Comparison of ENCODE assay signal across 10 cellular contexts in the genomic region with DNA sequence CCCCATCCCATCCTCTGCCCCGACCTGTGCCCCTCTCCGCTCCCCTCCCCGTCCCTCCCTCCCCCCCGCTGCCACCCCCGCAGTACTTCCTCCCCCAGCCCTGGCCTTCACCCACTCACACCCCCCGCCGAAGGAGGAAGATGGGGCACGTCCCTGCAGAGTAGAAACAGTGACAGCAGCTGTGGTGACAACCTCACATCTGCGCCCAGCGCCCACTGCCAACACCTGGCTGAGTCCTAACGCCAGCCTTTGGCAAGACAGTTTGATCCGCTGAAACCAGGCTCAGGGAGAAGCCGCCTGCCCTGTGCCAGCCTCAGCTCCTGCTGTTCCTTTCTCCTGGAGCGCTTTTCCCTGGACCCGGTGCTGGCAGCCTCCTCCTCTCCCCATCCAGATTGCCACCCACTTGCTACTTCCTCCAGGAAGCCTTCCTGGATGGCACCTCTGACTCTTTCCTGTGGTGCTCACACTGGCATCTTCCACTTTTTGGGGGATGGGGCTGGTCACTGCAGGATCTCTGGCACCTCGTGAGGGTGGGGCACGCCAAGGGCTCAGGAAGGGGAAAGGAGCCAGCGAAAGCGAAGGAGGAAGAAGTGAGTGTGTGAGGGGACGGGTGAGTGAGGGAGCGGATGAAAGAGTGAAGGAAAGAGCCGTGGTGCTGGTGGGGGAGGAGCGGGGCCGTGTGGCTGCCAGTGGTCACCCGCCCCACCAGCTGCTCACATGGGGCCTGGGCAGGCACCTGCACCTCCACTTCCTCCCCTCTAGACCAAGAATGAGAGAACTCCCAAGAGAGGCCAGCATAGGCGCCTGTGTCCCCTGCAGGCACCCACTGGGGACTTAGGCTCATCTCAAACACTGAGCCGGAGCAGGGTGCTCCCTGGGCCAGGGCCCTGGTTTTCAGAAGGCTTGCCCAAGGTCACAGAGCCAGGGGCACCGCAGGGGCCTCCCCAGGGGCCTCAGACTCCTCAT. TPM values are rescaled to one million over a fixed set of nuclear protein-coding genes. Genes with fewer than 3 reads are reported as not detected.
DNase-seq lines count a peak whose midpoint lies in the region; ATAC-seq and TF ChIP-seq lines count a peak whose summit lies in the region.
"Had no signal": no experiment of that assay in that cellular context is flagged by ENCODE, and none has a peak within 500 bp of the region (broad histone marks: within the 10 kb centered on the region; RNA-seq: fewer than 3 reads in every experiment).

No MANE protein-coding gene starts in this region.

- no peak for TF ChIP-seq CTCF in SK-N-SH (IDR thresholded peaks at IDR 0.05)
- TF ChIP-seq CTCF in mammary epithelial cell (conservative IDR thresholded peaks at IDR 0.05 in 1 of 2, IDR thresholded peaks at IDR 0.05 in 1 of 2; ENCODE audit: extremely low read depth in 1 of 2, insufficient read depth in 1 of 2, low read depth in 1 of 2, low read length in 2 of 2) = no peak

- peaks cover 29% of the 10 kb centered on the region for H3K4me1 Mint-ChIP-seq in activated naive CD8-positive, alpha-beta T cell (ENCODE audit: low read depth)
- H3K4me1 Mint-ChIP-seq in stimulated activated memory B cell treated with anti-CD40 and anti-IgM and Interleukin-4, amounts not matched to agents 10 μg/mL and 1 μg/mL and 100 μg/mL, for 72 hours = peaks cover 80% of the 10 kb centered on the region

- in situ Hi-C loops in mammary epithelial cell (cut with MboI; ENCODE audit: low sequenced_read_pairs in 2 of 2) = no loop called here

- H4K20me1 ChIP-seq in SK-N-SH (ENCODE audit: insufficient read depth) (peaks cover 78% of the 10 kb centered on the region), mammary epithelial cell (ENCODE audit: insufficient read depth, low read length) (peaks cover 3% of the 10 kb centered on the region)

- no peak overlapping the region for H3K9ac ChIP-seq in SK-N-SH
- H3K9ac ChIP-seq in mammary epithelial cell (ENCODE audit: insufficient read depth, low read length) = no peak overlapping the region

- POLR2A ChIA-PET in SK-N-SH (lab: Yijun Ruan, JAX) = no interaction called here

- H3K9me3 ChIP-seq in SK-N-SH = no peaks in the 10 kb centered on the region
- H3K9me3 ChIP-seq in mammary epithelial cell (replicated peaks; ENCODE audit: insufficient read depth, low read length) = no peaks in the 10 kb centered on the region

- TF ChIP-seq EP300 in SK-N-SH (IDR thresholded peaks at IDR 0.05; ENCODE audit: borderline replicate concordance in 1 of 2, low read depth in 1 of 2, low read length in 1 of 2) = no peak

- 89% methylated on average over 25 of the region's 28 CpGs for WGBS in SK-N-SH (ENCODE audit: low lambda C conversion rate)
- 93% methylated on average over 12 of the region's 28 CpGs for WGBS in mammary epithelial cell (ENCODE audit: low coverage, missing lambda C conversion rate)

- DNase-seq in activated CD8-positive, alpha-beta memory T cell treated with anti-CD3 and anti-CD28 coated beads for 4 hours (ENCODE audit: low read depth in 2 of 2) = peak; percentile 18 to 34
- DNase-seq in activated CD8-positive, alpha-beta memory T cell treated with anti-CD3 and anti-CD28 coated beads for 24 hours = no peak
- no peak for DNase-seq in SK-N-SH
- DNase-seq in mammary epithelial cell = no peak
- DNase-seq in DMS114 treated with DMSO at 0.1 percent for 48 hours (lab: John Stamatoyannopoulos, UW; ENCODE audit: unreplicated experiment) = no peak
- DNase-seq: SHP77 treated with DMSO at 0.1 percent for 48 hours, trophoblast cell had no signal

- H3K27ac ChIP-seq in SK-N-SH (ENCODE audit: low read depth in 2 of 2, low read length in 1 of 2) = no peak overlapping the region; a peak in 1 of 4 replicates
- H3K27ac ChIP-seq in mammary epithelial cell (ENCODE audit: insufficient read depth, low read depth, low read length) = no peak overlapping the region

- no peak for TF ChIP-seq RAD21 in SK-N-SH (IDR thresholded peaks at IDR 0.05; ENCODE audit: low read length)

- no TSS peak for BruUV-seq in mammary epithelial cell (replicated peaks; lab: Mats Ljungman, UMichigan)

- H3K36me3 ChIP-seq in SK-N-SH (replicated peaks in 1 of 2; ENCODE audit: control insufficient read depth in 1 of 2, insufficient read depth in 2 of 2, low read length in 1 of 2) (no peaks in the 10 kb centered on the region), mammary epithelial cell (ENCODE audit: insufficient read depth, low read length) (no peaks in the 10 kb centered on the region)

- H3K4me1 ChIP-seq in SK-N-SH (ENCODE audit: control insufficient read depth in 1 of 2, insufficient read depth in 2 of 2, low read depth in 1 of 2, low read length in 1 of 2) (peaks cover 0 to 42% of the 10 kb centered on the region in 2 experiments; a peak in 1 of 4 replicates), mammary epithelial cell (ENCODE audit: insufficient read depth, low read length) (no peaks in the 10 kb centered on the region)

- no peaks in the 10 kb centered on the region for H3K9me2 ChIP-seq in SK-N-SH

- H3K4me2 ChIP-seq in SK-N-SH = no peak overlapping the region
- H3K4me2 ChIP-seq in mammary epithelial cell (ENCODE audit: insufficient read depth, low read depth, low read length) = no peak overlapping the region

- no peaks in the 10 kb centered on the region for H3F3A ChIP-seq in SK-N-SH (replicated peaks; ENCODE audit: insufficient read depth)

- no peaks in the 10 kb centered on the region for H3K9me3 Mint-ChIP-seq in activated naive CD8-positive, alpha-beta T cell (ENCODE audit: low read depth)
- no peaks in the 10 kb centered on the region for H3K9me3 Mint-ChIP-seq in stimulated activated memory B cell treated with anti-CD40 and anti-IgM and Interleukin-4, amounts not matched to agents 10 μg/mL and 1 μg/mL and 100 μg/mL, for 72 hours

- no peaks in the 10 kb centered on the region for H3K27me3 ChIP-seq in SK-N-SH (ENCODE audit: insufficient read depth)
- H3K27me3 ChIP-seq in mammary epithelial cell (ENCODE audit: insufficient read depth, low read length) = no peaks in the 10 kb centered on the region

- ATAC-seq in HG03354 (IDR thresholded peaks at IDR 0.05; ENCODE audit: poor library complexity, severe bottlenecking, unreplicated experiment) = peak; percentile 65
- peak; percentile 88 for ATAC-seq in stimulated activated memory B cell treated with anti-CD40 and anti-IgM and Interleukin-4, amounts not matched to agents 10 μg/mL and 1 μg/mL and 100 μg/mL, for 72 hours

- H3K27ac Mint-ChIP-seq in activated naive CD8-positive, alpha-beta T cell = no peak overlapping the region
- peak overlapping the region; percentile 66 for H3K27ac Mint-ChIP-seq in stimulated activated memory B cell treated with anti-CD40 and anti-IgM and Interleukin-4, amounts not matched to agents 10 μg/mL and 1 μg/mL and 100 μg/mL, for 72 hours

- intact Hi-C loops in mammary epithelial cell (cut with micrococcal nuclease) = no loop called here

- H2AFZ ChIP-seq in SK-N-SH (ENCODE audit: low read depth) = no peak overlapping the region
- no peak overlapping the region for H2AFZ ChIP-seq in mammary epithelial cell (ENCODE audit: low read depth, low read length)

- H3K4me3 Mint-ChIP-seq in activated naive CD8-positive, alpha-beta T cell = peak overlapping the region; percentile 51
- H3K4me3 Mint-ChIP-seq in stimulated activated memory B cell treated with anti-CD40 and anti-IgM and Interleukin-4, amounts not matched to agents 10 μg/mL and 1 μg/mL and 100 μg/mL, for 72 hours = peak overlapping the region; percentile 55

- H3K79me2 ChIP-seq in SK-N-SH (ENCODE audit: insufficient read depth) = peaks cover 30% of the 10 kb centered on the region
- H3K79me2 ChIP-seq in mammary epithelial cell (ENCODE audit: insufficient read depth, low read length) = peaks cover 39% of the 10 kb centered on the region

- no peaks in the 10 kb centered on the region for H3K27me3 Mint-ChIP-seq in activated naive CD8-positive, alpha-beta T cell
- no peaks in the 10 kb centered on the region for H3K27me3 Mint-ChIP-seq in stimulated activated memory B cell treated with anti-CD40 and anti-IgM and Interleukin-4, amounts not matched to agents 10 μg/mL and 1 μg/mL and 100 μg/mL, for 72 hours

- no peaks in the 10 kb centered on the region for H3K36me3 Mint-ChIP-seq in activated naive CD8-positive, alpha-beta T cell
- peaks cover 9% of the 10 kb centered on the region for H3K36me3 Mint-ChIP-seq in stimulated activated memory B cell treated with anti-CD40 and anti-IgM and Interleukin-4, amounts not matched to agents 10 μg/mL and 1 μg/mL and 100 μg/mL, for 72 hours

- H3K4me3 ChIP-seq in SK-N-SH (ENCODE audit: low read depth in 2 of 2, low read length in 1 of 2) (no peak overlapping the region), mammary epithelial cell (replicated peaks in 1 of 3; ENCODE audit: insufficient read depth in 1 of 3, low read depth in 2 of 3, low read length in 3 of 3) (no peak overlapping the region)

- CTCF ChIA-PET in SK-N-SH (lab: Yijun Ruan, JAX) (interaction anchor here (0.8 to 1.7 kb wide), 6 partner anchors 14 to 80 kb away, joined by 3 to 5 read pairs (median 4); no protein-coding TSS in a partner anchor), mammary epithelial cell (lab: Charles Lee; ENCODE audit: low non-redundant PET) (no interaction called here)

- dilution Hi-C loops in mammary epithelial cell (cut with HindIII; ENCODE audit: low sequenced_read_pairs) = no loop called here

TF ChIP-seq in SK-N-SH, 30 proteins besides CTCF, POLR2A, EP300 and RAD21 (continues in another document):
- TF ChIP-seq TAF1 (IDR thresholded peaks at IDR 0.05; ENCODE audit: borderline replicate concordance, low read depth, low read length) (no peak), POLR2AphosphoS5 (IDR thresholded peaks at IDR 0.05; ENCODE audit: low read depth, low read length) (no peak)

RNA-seq across cellular contexts. Expression of a gene that starts 27.0 kb away (rescaled TPM):
- polyA plus RNA-seq in SK-N-SH (2012; rRNA removed) (0.54 and 1.2 TPM in 2 replicates), mammary epithelial cell (0.90 TPM)
- polyA plus RNA-seq in SK-N-SH (2012; cell fraction: cytosol; rRNA removed) = 0.54 and 1.0 TPM in 2 replicates
- polyA plus RNA-seq in SK-N-SH (2012; cell fraction: nucleus; rRNA removed) = 3.8 and 5.6 TPM in 2 replicates
- total RNA-seq in mammary epithelial cell = 10 to 100 TPM in 1 of 2 donors, 1 to 10 TPM in 1; 2.0 to 14.1 TPM
- 0.21 TPM for polyA minus RNA-seq in mammary epithelial cell

Comparison
In these comparisons a context has a peak if more than half of its experiments do, and no peak if none do; other contexts are left out.
1. DNase-seq: peak in activated CD8-positive, alpha-beta memory T cell treated with anti-CD3 and anti-CD28 coated beads for 4 hours (2 of 2); none in activated CD8-positive, alpha-beta memory T cell treated with anti-CD3 and anti-CD28 coated beads for 24 hours (single experiment), SK-N-SH (single experiment), mammary epithelial cell (single experiment) and DMS114 treated with DMSO at 0.1 percent for 48 hours (single experiment).